ENCODE assay signal across 13 cellular contexts in the genomic region with DNA sequence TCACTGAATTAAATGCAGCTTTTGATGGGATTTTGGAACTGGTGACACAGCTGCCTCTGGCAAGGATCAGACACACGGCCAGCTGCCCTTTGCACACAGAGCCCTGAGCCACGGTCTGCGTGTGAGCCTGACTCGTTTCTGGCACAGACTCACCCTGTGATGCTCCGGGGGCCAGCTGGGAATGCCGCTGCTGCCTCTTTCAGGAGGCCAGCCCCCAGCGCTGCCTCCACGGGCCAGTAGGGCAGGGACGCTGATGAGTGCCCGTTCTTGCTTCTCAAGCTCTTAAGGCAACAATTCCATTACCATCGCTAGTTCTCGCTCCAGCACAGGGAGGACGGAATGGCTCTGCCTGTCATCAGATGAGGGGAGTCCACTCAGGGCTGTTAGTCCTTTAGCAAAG.
DNase-seq lines count a peak whose midpoint lies in the region; ATAC-seq and TF ChIP-seq lines count a peak whose summit lies in the region.
"Had no signal": no experiment of that assay in that cellular context is flagged by ENCODE, and none has a peak within 500 bp of the region (broad histone marks: within the 10 kb centered on the region; RNA-seq: fewer than 3 reads in every experiment).

No MANE protein-coding gene starts in this region.

- peaks cover 13% of the 10 kb centered on the region for H3K9me3 Mint-ChIP-seq in MCF 10A (ENCODE audit: unreplicated experiment)

- no peaks in the 10 kb centered on the region for H3K36me3 ChIP-seq in breast epithelium
- H3K36me3 ChIP-seq in mucosa of descending colon (ENCODE audit: low read depth): no peaks in the 10 kb centered on the region
- no peaks in the 10 kb centered on the region for H3K36me3 ChIP-seq in vagina

- POLR2A ChIA-PET in MCF 10A (lab: Yijun Ruan, JAX): no interaction called here

- H3K27me3 ChIP-seq in breast epithelium (peaks cover 0 to 4% of the 10 kb centered on the region in 2 donors), vagina (no peaks in the 10 kb centered on the region)

- TF ChIP-seq CTCF in breast epithelium (IDR thresholded peaks at IDR 0.05): peak in 1 of 3 donors; percentile 10
- TF ChIP-seq CTCF in MCF 10A (IDR thresholded peaks at IDR 0.05; ENCODE audit: unreplicated experiment): no peak
- no peak for TF ChIP-seq CTCF in fibroblast of mammary gland (conservative IDR thresholded peaks at IDR 0.05; ENCODE audit: control insufficient read depth, insufficient read depth, low read depth, low read length)
- TF ChIP-seq CTCF in mucosa of descending colon (IDR thresholded peaks at IDR 0.05): no peak
- TF ChIP-seq CTCF in vagina (IDR thresholded peaks at IDR 0.05): no peak

- H3K4me3 ChIP-seq in breast epithelium (peak overlapping the region in 2 of 3 donors; percentile 43 to 45), fibroblast of mammary gland (ENCODE audit: control insufficient read depth, low read depth, low read length) (no peak overlapping the region), mucosa of descending colon (no peak overlapping the region), vagina (no peak overlapping the region)

- H3K27me3 Mint-ChIP-seq in MCF 10A (ENCODE audit: insufficient read depth, unreplicated experiment): peaks cover 17% of the 10 kb centered on the region

- no peak overlapping the region for H3K4me3 Mint-ChIP-seq in MCF 10A (ENCODE audit: unreplicated experiment)
- H3K4me3 Mint-ChIP-seq: T-helper 1 cell treated with Interleukin-12 subunit alpha and Interleukin-12 subunit beta and Interleukin-4 antibody, amounts not matched to agents 30 μg/mL and 1 μg/mL, for 36 hours had no signal

- no TSS peak for BruUV-seq in MCF 10A (replicated peaks; lab: Mats Ljungman, UMichigan)

- H3K4me1 Mint-ChIP-seq in MCF 10A (ENCODE audit: insufficient read depth, unreplicated experiment): no peaks in the 10 kb centered on the region

- H3K4me1 ChIP-seq in breast epithelium (no peaks in the 10 kb centered on the region), mucosa of descending colon (ENCODE audit: low read depth) (no peaks in the 10 kb centered on the region), vagina (peaks cover 13% of the 10 kb centered on the region)

- intact Hi-C loops in breast epithelium (cut with DNase I; ENCODE audit: low total_unique reads): no loop called here
- intact Hi-C loops in MCF 10A (cut with micrococcal nuclease): no loop called here
- intact Hi-C loops in mucosa of descending colon (cut with DNase I, micrococcal nuclease): no loop called here
- intact Hi-C loops in vagina (cut with DNase I): no loop called here

- ATAC-seq in mucosa of descending colon: peak; percentile 25
- ATAC-seq in HG03097 (IDR thresholded peaks at IDR 0.05; ENCODE audit: low FRiP score, unreplicated experiment): no peak
- ATAC-seq in HG03342 (IDR thresholded peaks at IDR 0.05; ENCODE audit: unreplicated experiment): no peak

- CTCF ChIA-PET in MCF 10A (lab: Yijun Ruan, JAX): no interaction called here

- no peaks in the 10 kb centered on the region for H3K36me3 Mint-ChIP-seq in MCF 10A (ENCODE audit: insufficient read depth, unreplicated experiment)

- H3K9me3 ChIP-seq in breast epithelium: peaks cover 0 to 5% of the 10 kb centered on the region in 2 donors
- H3K9me3 ChIP-seq in mucosa of descending colon: no peaks in the 10 kb centered on the region
- H3K9me3 ChIP-seq in vagina: no peaks in the 10 kb centered on the region

- DNase-seq in breast epithelium (ENCODE audit: low spot score in 2 of 2) (peak in 1 of 2 donors; percentile 20), MCF 10A (ENCODE audit: unreplicated experiment) (no peak), fibroblast of mammary gland (ENCODE audit: low read depth) (peak; percentile 92), mucosa of descending colon (peak in 2 of 3 donors; percentile 24 to 40), vagina (ENCODE audit: extremely low spot score in 2 of 2) (no peak)
- DNase-seq in activated CD4-positive, alpha-beta T cell treated with anti-CD3 and anti-CD28 coated beads for 1 hour: no peak
- DNase-seq: GDM1, GOT3, NCI-H774 had no signal

- TF ChIP-seq POLR2A in breast epithelium (IDR thresholded peaks at IDR 0.05): no peak
- TF ChIP-seq POLR2A in vagina (IDR thresholded peaks at IDR 0.05): no peak

- H3K27ac ChIP-seq in breast epithelium (peak overlapping the region; percentile 54 to 84), vagina (peak overlapping the region; percentile 47)
- H3K27ac ChIP-seq: epithelial cell of prostate had no signal

- H3K27ac Mint-ChIP-seq in MCF 10A (ENCODE audit: low read depth, unreplicated experiment): no peak overlapping the region
- H3K27ac Mint-ChIP-seq: T-helper 1 cell treated with Interleukin-12 subunit alpha and Interleukin-12 subunit beta and Interleukin-4 antibody, amounts not matched to agents 30 μg/mL and 1 μg/mL, for 36 hours had no signal

Comparison
In these comparisons a context has a peak if more than half of its experiments do, and no peak if none do; other contexts are left out.
1. DNase-seq: peak in fibroblast of mammary gland (single experiment) and mucosa of descending colon (2 of 3); none in MCF 10A (single experiment), vagina (0 of 2) and activated CD4-positive, alpha-beta T cell treated with anti-CD3 and anti-CD28 coated beads for 1 hour (single experiment).
2. H3K4me3 ChIP-seq: peak in breast epithelium (2 of 3); none in fibroblast of mammary gland (single experiment), mucosa of descending colon (single experiment) and vagina (0 of 2).